ENCODE assay signal across 10 cellular contexts in the genomic region with DNA sequence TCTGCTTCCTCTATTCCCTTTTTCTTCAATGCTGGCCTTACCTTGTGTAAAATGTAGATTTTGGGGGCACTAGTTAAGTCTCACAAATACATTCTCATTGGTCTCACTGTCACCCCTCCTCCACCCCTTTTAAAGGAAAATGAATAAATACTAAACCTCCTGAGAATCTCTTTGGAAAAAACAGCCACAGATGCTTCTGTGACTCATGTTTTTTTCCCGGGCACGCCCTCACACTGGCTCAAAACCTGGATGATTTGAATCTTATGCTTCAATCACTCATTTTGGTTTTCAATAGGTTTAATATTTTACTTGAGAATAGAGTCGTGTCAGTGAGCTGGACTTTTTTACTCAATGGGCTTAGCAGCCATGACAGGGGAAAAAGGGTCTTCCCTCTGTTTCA.
DNase-seq lines count a peak whose midpoint lies in the region; ATAC-seq lines count a peak whose summit lies in the region.
"Had no signal": no experiment of that assay in that cellular context is flagged by ENCODE, and none has a peak within 500 bp of the region (broad histone marks: within the 10 kb centered on the region; RNA-seq: fewer than 3 reads in every experiment).

No MANE protein-coding gene starts in this region.

- no peak overlapping the region for H3K4me3 ChIP-seq in muscle layer of colon (ENCODE audit: low read depth in 1 of 2, low read length in 2 of 2)

- H3K27ac ChIP-seq in muscle layer of colon (ENCODE audit: low read depth, low read length) = peak overlapping the region; percentile 13

- peaks cover 10% of the 10 kb centered on the region for H3K4me1 ChIP-seq in muscle layer of colon (ENCODE audit: insufficient read depth, low read length)

- no peaks in the 10 kb centered on the region for H3K27me3 ChIP-seq in muscle layer of colon (ENCODE audit: control insufficient read depth in 1 of 2, insufficient read depth in 2 of 2, low read length in 2 of 2)

- DNase-seq in AG08395 (ENCODE audit: low spot score) (peak; percentile 53), M059J (ENCODE audit: low read depth) (peak; percentile 67), dermis microvascular lymphatic vessel endothelial cell (ENCODE audit: low read depth in 2 of 2) (peak; percentile 47 to 75), epidermal melanocyte (ENCODE audit: insufficient read length, low spot score) (no peak), NCI-H2081 (lab: John Stamatoyannopoulos, UW) (no peak), NCI-H82 treated with DMSO at 0.1 percent for 48 hours (lab: John Stamatoyannopoulos, UW; ENCODE audit: unreplicated experiment) (no peak)
- DNase-seq: DND-41, NCI-H187 treated with DMSO at 0.1 percent for 48 hours had no signal

- H3K36me3 ChIP-seq in muscle layer of colon (ENCODE audit: insufficient read depth, low read length) = no peaks in the 10 kb centered on the region

- no peak for ATAC-seq in GM21423 (IDR thresholded peaks at IDR 0.05; ENCODE audit: unreplicated experiment)

- no peak overlapping the region for H3K9ac ChIP-seq in muscle layer of colon (ENCODE audit: low read length)

- H3K9me3 ChIP-seq in muscle layer of colon (ENCODE audit: low read length) = no peaks in the 10 kb centered on the region

Comparison
In these comparisons a context has a peak if more than half of its experiments do, and no peak if none do; other contexts are left out.
1. DNase-seq: peak in AG08395 (single experiment), M059J (single experiment) and dermis microvascular lymphatic vessel endothelial cell (2 of 2); none in epidermal melanocyte (single experiment), NCI-H2081 (0 of 2) and NCI-H82 treated with DMSO at 0.1 percent for 48 hours (single experiment).